ENCODE assay signal across 17 cellular contexts in genomic region chr1:3470650-3471355, GRCh38. TPM values are rescaled to one million over a fixed set of nuclear protein-coding genes. Genes with fewer than 3 reads are reported as not detected.
DNase-seq lines count a peak whose midpoint lies in the region; ATAC-seq, FAIRE-seq and TF ChIP-seq lines count a peak whose summit lies in the region.
"Had no signal": no experiment of that assay in that cellular context is flagged by ENCODE, and none has a peak within 500 bp of the region (broad histone marks: within the 10 kb centered on the region; RNA-seq: fewer than 3 reads in every experiment).

No MANE protein-coding gene starts in this region.

- H3K4me3 ChIP-seq in BE2C (ENCODE audit: low read depth, low read length) (no peak overlapping the region), Panc1 (ENCODE audit: low read depth in 2 of 2, low read length in 2 of 2) (no peak overlapping the region), neural progenitor cell (no peak overlapping the region)
- H3K4me3 ChIP-seq: HAP-1, heart right ventricle had no signal

- H3K36me3 ChIP-seq in BE2C (no peaks in the 10 kb centered on the region), Panc1 (ENCODE audit: control insufficient read depth, insufficient read depth, low read length) (no peaks in the 10 kb centered on the region), neural progenitor cell (no peaks in the 10 kb centered on the region)
- H3K36me3 ChIP-seq: HAP-1, heart right ventricle had no signal

- no peak overlapping the region for H3K9ac ChIP-seq in neural progenitor cell

- no peaks in the 10 kb centered on the region for H3K79me2 ChIP-seq in neural progenitor cell (ENCODE audit: low read depth)

- no peak overlapping the region for H2AFZ ChIP-seq in neural progenitor cell (replicated peaks)

- intact Hi-C loops in Panc1 (cut with micrococcal nuclease; ENCODE audit: unreplicated experiment) (no loop called here), left cardiac atrium (cut with DNase I) (no loop called here)

- POLR2A ChIA-PET in Panc1 (lab: Charles Lee) = no interaction called here

- no peak overlapping the region for H3K27ac ChIP-seq in Panc1 (ENCODE audit: low read length)
- no peak overlapping the region for H3K27ac ChIP-seq in neural progenitor cell

- DNase-seq in BE2C (peak; percentile 7), Panc1 (ENCODE audit: low read depth, low spot score) (no peak), left cardiac atrium (peak; percentile 11), neural progenitor cell (ENCODE audit: low spot score) (no peak), glomerular visceral epithelial cell (ENCODE audit: extremely low spot score) (no peak), RCC 7860 (ENCODE audit: low spot score) (no peak)
- DNase-seq in activated CD8-positive, alpha-beta memory T cell treated with anti-CD3 and anti-CD28 coated beads, Interleukin-2, amount 50 U/mL, for 48 hours = no peak
- DNase-seq: activated CD4-positive, alpha-beta T cell treated with anti-CD3 and anti-CD28 coated beads, Interleukin-2, amount 10 ng/mL, durations not matched to agents 24 days and 14 days; activated T-cell treated with anti-CD3 and anti-CD28 coated beads, Interleukin-2, amount 50 U/mL, for 48 hours; erythroblast; Kasumi-1; NCI-H510A treated with DMSO at 0.1 percent for 48 hours; T-cell had no signal

- H3F3A ChIP-seq in neural progenitor cell (ENCODE audit: low read depth) = peaks cover 14% of the 10 kb centered on the region

- H3K4me2 ChIP-seq in neural progenitor cell = peak overlapping the region; percentile 72

- H3K4me1 ChIP-seq in BE2C (peaks cover 3% of the 10 kb centered on the region; the same call in 1 of the 2 replicates), Panc1 (ENCODE audit: control insufficient read depth, insufficient read depth, low read length) (peaks cover 16% of the 10 kb centered on the region), neural progenitor cell (peaks cover 14% of the 10 kb centered on the region)

- in situ Hi-C loops in Panc1 (cut with HindIII; ENCODE audit: low pct_unique_long_range_greater_than_20kb, low sequenced_read_pairs) = no loop called here

- H3K27me3 Mint-ChIP-seq in neural progenitor cell (ENCODE audit: insufficient read depth, low read depth) = peaks cover 16% of the 10 kb centered on the region
- H3K27me3 Mint-ChIP-seq: activated CD4-positive, alpha-beta T cell treated with anti-CD3 and anti-CD28 coated beads, Interleukin-2, amount 10 ng/mL, durations not matched to agents 24 days and 14 days; natural killer cell treated with Interleukin-12 subunit alpha and Interleukin-12 subunit beta and Interleukin-15 and Interleukin-18, amount 100 ng/mL, for 72 hours had no signal

- H4K20me1 ChIP-seq in neural progenitor cell (ENCODE audit: low read depth) = no peaks in the 10 kb centered on the region

- peak; percentile 2; the same call in 1 of the 2 replicates for ATAC-seq in Panc1
- ATAC-seq in left cardiac atrium = no peak
- no peak for ATAC-seq in HG02970 (IDR thresholded peaks at IDR 0.05; ENCODE audit: low FRiP score, unreplicated experiment)
- ATAC-seq: T-cell had no signal

- peaks cover 4% of the 10 kb centered on the region for H3K36me3 Mint-ChIP-seq in neural progenitor cell
- H3K36me3 Mint-ChIP-seq: natural killer cell treated with Interleukin-12 subunit alpha and Interleukin-12 subunit beta and Interleukin-15 and Interleukin-18, amount 100 ng/mL, for 72 hours; T-cell had no signal

- H3K4me1 Mint-ChIP-seq in neural progenitor cell = peaks cover 36% of the 10 kb centered on the region

- peak overlapping the region; percentile 64 for H3K27ac Mint-ChIP-seq in neural progenitor cell
- H3K27ac Mint-ChIP-seq: activated CD4-positive, alpha-beta T cell treated with anti-CD3 and anti-CD28 coated beads, Interleukin-2, amount 10 ng/mL, durations not matched to agents 24 days and 14 days; natural killer cell treated with Interleukin-12 subunit alpha and Interleukin-12 subunit beta and Interleukin-15 and Interleukin-18, amount 100 ng/mL, for 72 hours; T-cell had no signal

- CTCF ChIA-PET in Panc1 (lab: Charles Lee) = interaction anchor here (0.6 to 2.5 kb wide), 2 partner anchors 12 to 18 kb away, joined by 3 to 21 read pairs; no protein-coding TSS in a partner anchor

- H3K27me3 ChIP-seq in BE2C (no peaks in the 10 kb centered on the region), Panc1 (ENCODE audit: control insufficient read depth, insufficient read depth, low read length) (no peaks in the 10 kb centered on the region), neural progenitor cell (no peaks in the 10 kb centered on the region)
- H3K27me3 ChIP-seq: heart right ventricle had no signal

- BruUV-seq in Panc1 (replicated peaks; lab: Mats Ljungman, UMichigan) = no TSS peak

- no peak for FAIRE-seq in RCC 7860 (lab: Jason Lieb, UNC)

- peaks cover 4% of the 10 kb centered on the region for H3K9me3 Mint-ChIP-seq in neural progenitor cell
- H3K9me3 Mint-ChIP-seq: natural killer cell treated with Interleukin-12 subunit alpha and Interleukin-12 subunit beta and Interleukin-15 and Interleukin-18, amount 100 ng/mL, for 72 hours; T-cell had no signal

- H3K9me3 ChIP-seq in BE2C = no peaks in the 10 kb centered on the region
- no peaks in the 10 kb centered on the region for H3K9me3 ChIP-seq in Panc1 (ENCODE audit: control insufficient read depth, insufficient read depth, low read depth, low read length)
- H3K9me3 ChIP-seq in neural progenitor cell (ENCODE audit: low read depth) = no peaks in the 10 kb centered on the region
- H3K9me3 ChIP-seq: HAP-1, heart right ventricle had no signal

- peak overlapping the region; percentile 76 for H3K4me3 Mint-ChIP-seq in neural progenitor cell
- H3K4me3 Mint-ChIP-seq: activated CD4-positive, alpha-beta T cell treated with anti-CD3 and anti-CD28 coated beads, Interleukin-2, amount 10 ng/mL, durations not matched to agents 24 days and 14 days; natural killer cell treated with Interleukin-12 subunit alpha and Interleukin-12 subunit beta and Interleukin-15 and Interleukin-18, amount 100 ng/mL, for 72 hours; T-cell had no signal

- TF ChIP-seq CTCF in BE2C (IDR thresholded peaks at IDR 0.05; ENCODE audit: low read depth, low read length) = no peak
- TF ChIP-seq CTCF in Panc1 (IDR thresholded peaks at IDR 0.05) = no peak
- no peak for TF ChIP-seq CTCF in neural progenitor cell (IDR thresholded peaks at IDR 0.05)

RNA-seq across cellular contexts. Expression of gene ARHGEF16, which starts 16.3 kb away (rescaled TPM):
- 4.8 TPM for polyA plus RNA-seq in BE2C (2012; ENCODE audit: insufficient read depth, insufficient read length, low read depth)
- total RNA-seq in Panc1 (2021; ENCODE audit: unreplicated experiment) (10.1 TPM), left cardiac atrium (1 to 10 TPM in 1 of 2 donors, under 1 TPM in 1; 0.68 to 2.3 TPM), neural progenitor cell (ENCODE audit: low replicate concordance) (1.3 and 7.8 TPM in 2 replicates)
- polyA plus RNA-seq in Panc1 (2012; ENCODE audit: insufficient read length) = 7.8 TPM
- total RNA-seq: activated CD4-positive, alpha-beta T cell treated with anti-CD3 and anti-CD28 coated beads, Interleukin-2, amount 10 ng/mL, durations not matched to agents 24 days and 14 days; natural killer cell treated with Interleukin-12 subunit alpha and Interleukin-12 subunit beta and Interleukin-15 and Interleukin-18, amount 100 ng/mL, for 72 hours had no signal

Comparison
In these comparisons a context has a peak if more than half of its experiments do, and no peak if none do; other contexts are left out.
1. DNase-seq: peak in BE2C (single experiment) and left cardiac atrium (single experiment); none in Panc1 (single experiment), neural progenitor cell (single experiment), glomerular visceral epithelial cell (single experiment), RCC 7860 (single experiment) and activated CD8-positive, alpha-beta memory T cell treated with anti-CD3 and anti-CD28 coated beads, Interleukin-2, amount 50 U/mL, for 48 hours (single experiment).